In the genomic region with DNA sequence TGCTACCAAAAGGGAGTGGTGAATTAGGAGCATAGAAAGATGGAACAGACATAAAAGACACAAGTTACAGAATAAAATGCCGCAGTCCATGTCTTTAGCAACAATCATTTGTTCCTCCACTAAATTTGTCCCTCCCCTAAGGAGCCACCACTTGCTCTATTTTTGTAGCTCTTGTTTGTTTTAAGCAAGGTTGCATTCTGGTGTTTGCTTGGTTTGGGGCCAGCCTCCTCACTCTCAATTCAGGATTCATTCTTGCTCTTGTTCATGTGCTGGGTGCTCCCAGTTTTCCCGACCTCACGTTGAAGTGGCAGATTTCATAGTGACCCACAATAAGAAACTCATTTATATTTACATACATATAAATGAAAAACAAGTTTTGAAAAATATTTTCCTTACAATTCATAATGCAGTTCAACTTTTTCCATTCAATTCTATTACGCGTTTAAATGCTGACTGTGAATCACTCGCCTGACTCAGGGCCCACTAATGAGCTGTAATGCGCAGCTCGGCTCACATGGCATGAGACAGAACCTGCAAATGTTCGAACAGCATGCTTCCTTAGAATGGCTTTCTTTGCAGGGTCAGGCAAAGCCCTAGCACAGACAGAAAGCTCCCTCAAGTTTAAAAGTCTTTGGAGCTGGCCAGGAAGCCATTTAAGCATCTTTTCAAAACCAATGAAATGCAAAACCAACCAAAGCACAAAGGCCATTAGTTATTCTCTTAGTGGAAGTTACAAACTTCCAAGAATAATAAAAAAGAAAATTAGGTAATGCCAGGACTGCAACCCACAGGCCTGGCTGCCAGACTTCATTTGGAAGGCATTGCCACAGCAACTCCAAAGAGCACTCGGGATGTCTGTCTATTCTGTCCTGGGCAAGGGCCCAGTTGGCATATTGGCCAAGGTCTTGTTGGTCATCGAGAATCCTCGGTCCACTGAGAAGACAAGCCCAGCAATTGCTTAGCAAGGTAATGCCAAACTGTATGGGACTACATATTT, we compare ENCODE assay signal across 10 cellular contexts. TPM values are rescaled to one million over a fixed set of nuclear protein-coding genes. Genes with fewer than 3 reads are reported as not detected.
DNase-seq lines count a peak whose midpoint lies in the region; ATAC-seq and TF ChIP-seq lines count a peak whose summit lies in the region.
"Had no signal": no experiment of that assay in that cellular context is flagged by ENCODE, and none has a peak within 500 bp of the region (broad histone marks: within the 10 kb centered on the region; RNA-seq: fewer than 3 reads in every experiment).

No MANE protein-coding gene starts in this region.

- H3K27me3 ChIP-seq in GM23338 (ENCODE audit: insufficient read depth), result no peaks in the 10 kb centered on the region

- ATAC-seq in GM23338 (peak; percentile 94), WTC11 (peak; percentile 91), Right ventricle myocardium superior (ENCODE audit: poor library complexity) (peak; percentile 67), HG02884 (IDR thresholded peaks at IDR 0.05; ENCODE audit: unreplicated experiment) (no peak)

- peaks cover 41% of the 10 kb centered on the region for H3K4me1 Mint-ChIP-seq in GM23338
- H3K4me1 Mint-ChIP-seq in WTC11, result peaks cover 49% of the 10 kb centered on the region

- peak overlapping the region; percentile 46 for H3K4me2 ChIP-seq in GM23338

- CTCF ChIA-PET in WTC11 (lab: Charles Lee), result interaction anchor here (0.7 to 1.7 kb wide), 5 partner anchors 10 to 508 kb away, joined by 3 to 11 read pairs (median 5); no protein-coding TSS in a partner anchor

- H3K9me2 ChIP-seq in GM23338 (ENCODE audit: insufficient read depth), result no peaks in the 10 kb centered on the region

- H3K9me3 Mint-ChIP-seq in GM23338 (no peaks in the 10 kb centered on the region; the same call in 1 of the 3 replicates), WTC11 (no peaks in the 10 kb centered on the region)
- H3K9me3 Mint-ChIP-seq: nephron progenitor cell, type B pancreatic cell had no signal

- no peak for TF ChIP-seq CTCF in GM23338 (conservative IDR thresholded peaks at IDR 0.05; ENCODE audit: low read depth in 2 of 2)
- no peak for TF ChIP-seq CTCF in WTC11 (IDR thresholded peaks at IDR 0.05)

- no peaks in the 10 kb centered on the region for H3K79me2 ChIP-seq in GM23338 (replicated peaks; ENCODE audit: insufficient read depth)

- DNase-seq in GM23338 (ENCODE audit: low spot score) (peak; percentile 49), WTC11 (ENCODE audit: low spot score) (no peak), Right ventricle myocardium superior (peak; percentile 61), skeletal muscle cell (ENCODE audit: low read depth) (peak; percentile 57), NCI-H82 treated with DMSO at 0.1 percent for 48 hours (lab: John Stamatoyannopoulos, UW; ENCODE audit: unreplicated experiment) (no peak), SKM-1 treated with dmso at 0.1 percent for 144 hours (lab: John Stamatoyannopoulos, UW; ENCODE audit: unreplicated experiment) (no peak), COR-L47 (lab: John Stamatoyannopoulos, UW) (no peak)
- DNase-seq: nephron progenitor cell had no signal

- no peaks in the 10 kb centered on the region for H3K36me3 ChIP-seq in GM23338 (ENCODE audit: insufficient read depth)

- peaks cover 43% of the 10 kb centered on the region for H3K4me1 ChIP-seq in GM23338 (ENCODE audit: insufficient read depth)

- H3K27me3 Mint-ChIP-seq in GM23338 (ENCODE audit: insufficient read depth, low read depth, poor library complexity) (peaks cover 2% of the 10 kb centered on the region), WTC11 (ENCODE audit: low read depth) (no peaks in the 10 kb centered on the region)
- H3K27me3 Mint-ChIP-seq: type B pancreatic cell had no signal

- H3K4me3 ChIP-seq in GM23338 (no peak overlapping the region), skeletal muscle cell (ENCODE audit: low read depth, low read length) (no peak overlapping the region)

- H3K27ac Mint-ChIP-seq in GM23338, result no peak overlapping the region
- peak overlapping the region; percentile 89 for H3K27ac Mint-ChIP-seq in WTC11
- H3K27ac Mint-ChIP-seq: nephron progenitor cell, type B pancreatic cell had no signal

- peaks cover 15% of the 10 kb centered on the region for H3F3A ChIP-seq in GM23338 (replicated peaks; ENCODE audit: low read depth)

- peak overlapping the region; percentile 24; the same call in 1 of the 3 replicates for H3K4me3 Mint-ChIP-seq in GM23338
- no peak overlapping the region for H3K4me3 Mint-ChIP-seq in WTC11
- H3K4me3 Mint-ChIP-seq: nephron progenitor cell, type B pancreatic cell had no signal

- peak overlapping the region; percentile 51 for H3K27ac ChIP-seq in GM23338 (ENCODE audit: low read depth)

- POLR2A ChIA-PET in WTC11 (lab: Charles Lee), result no interaction called here

- H2AFZ ChIP-seq in GM23338, result peak overlapping the region; percentile 54

- no peaks in the 10 kb centered on the region for H3K36me3 Mint-ChIP-seq in GM23338 (ENCODE audit: low read depth)
- H3K36me3 Mint-ChIP-seq in WTC11, result no peaks in the 10 kb centered on the region
- H3K36me3 Mint-ChIP-seq: type B pancreatic cell had no signal

- intact Hi-C loops in Right ventricle myocardium superior (cut with DNase I), result no loop called here

- no peaks in the 10 kb centered on the region for H4K20me1 ChIP-seq in GM23338 (replicated peaks; ENCODE audit: insufficient read depth)

TF ChIP-seq in GM23338, 12 proteins besides CTCF, POLR2A, EP300 and RAD21 (continues in another document):
- no peak for TF ChIP-seq EZH2phosphoT487 (IDR thresholded peaks at IDR 0.05; ENCODE audit: unreplicated experiment)

TF ChIP-seq in WTC11, 78 proteins besides CTCF, POLR2A, EP300 and RAD21 (continues in another document):
- TF ChIP-seq NR3C1 (CRISPR knock-in tag; conservative IDR thresholded peaks at IDR 0.05; ENCODE audit: low read depth) (no peak), HMGA2 (CRISPR knock-in tag; IDR thresholded peaks at IDR 0.05) (no peak), MAX (CRISPR knock-in tag; IDR thresholded peaks at IDR 0.05) (no peak), E2F4 (CRISPR knock-in tag; IDR thresholded peaks at IDR 0.05; ENCODE audit: borderline replicate concordance, low read depth) (no peak), PRRX2 (CRISPR knock-in tag; IDR thresholded peaks at IDR 0.05) (no peak), ZBTB43 (CRISPR knock-in tag; IDR thresholded peaks at IDR 0.05) (no peak), FOXK1 (CRISPR knock-in tag; IDR thresholded peaks at IDR 0.05) (0 out of 2 replicates have a peak, but pooled peaks have one; percentile 40)
- TF ChIP-seq, protein P1, sequence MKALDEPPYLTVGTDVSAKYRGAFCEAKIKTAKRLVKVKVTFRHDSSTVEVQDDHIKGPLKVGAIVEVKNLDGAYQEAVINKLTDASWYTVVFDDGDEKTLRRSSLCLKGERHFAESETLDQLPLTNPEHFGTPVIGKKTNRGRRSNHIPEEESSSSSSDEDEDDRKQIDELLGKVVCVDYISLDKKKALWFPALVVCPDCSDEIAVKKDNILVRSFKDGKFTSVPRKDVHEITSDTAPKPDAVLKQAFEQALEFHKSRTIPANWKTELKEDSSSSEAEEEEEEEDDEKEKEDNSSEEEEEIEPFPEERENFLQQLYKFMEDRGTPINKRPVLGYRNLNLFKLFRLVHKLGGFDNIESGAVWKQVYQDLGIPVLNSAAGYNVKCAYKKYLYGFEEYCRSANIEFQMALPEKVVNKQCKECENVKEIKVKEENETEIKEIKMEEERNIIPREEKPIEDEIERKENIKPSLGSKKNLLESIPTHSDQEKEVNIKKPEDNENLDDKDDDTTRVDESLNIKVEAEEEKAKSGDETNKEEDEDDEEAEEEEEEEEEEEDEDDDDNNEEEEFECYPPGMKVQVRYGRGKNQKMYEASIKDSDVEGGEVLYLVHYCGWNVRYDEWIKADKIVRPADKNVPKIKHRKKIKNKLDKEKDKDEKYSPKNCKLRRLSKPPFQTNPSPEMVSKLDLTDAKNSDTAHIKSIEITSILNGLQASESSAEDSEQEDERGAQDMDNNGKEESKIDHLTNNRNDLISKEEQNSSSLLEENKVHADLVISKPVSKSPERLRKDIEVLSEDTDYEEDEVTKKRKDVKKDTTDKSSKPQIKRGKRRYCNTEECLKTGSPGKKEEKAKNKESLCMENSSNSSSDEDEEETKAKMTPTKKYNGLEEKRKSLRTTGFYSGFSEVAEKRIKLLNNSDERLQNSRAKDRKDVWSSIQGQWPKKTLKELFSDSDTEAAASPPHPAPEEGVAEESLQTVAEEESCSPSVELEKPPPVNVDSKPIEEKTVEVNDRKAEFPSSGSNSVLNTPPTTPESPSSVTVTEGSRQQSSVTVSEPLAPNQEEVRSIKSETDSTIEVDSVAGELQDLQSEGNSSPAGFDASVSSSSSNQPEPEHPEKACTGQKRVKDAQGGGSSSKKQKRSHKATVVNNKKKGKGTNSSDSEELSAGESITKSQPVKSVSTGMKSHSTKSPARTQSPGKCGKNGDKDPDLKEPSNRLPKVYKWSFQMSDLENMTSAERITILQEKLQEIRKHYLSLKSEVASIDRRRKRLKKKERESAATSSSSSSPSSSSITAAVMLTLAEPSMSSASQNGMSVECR (CRISPR knock-in tag; IDR thresholded peaks at IDR 0.05; ENCODE audit: borderline replicate concordance), result no peak

RNA-seq across cellular contexts. Expression of gene RETREG1, which starts 41.7 kb away (rescaled TPM):
- total RNA-seq in GM23338 (2014; rRNA removed; shearing (Covaris generic)), result 2.2 and 2.3 TPM in 2 replicates
- polyA plus RNA-seq in GM23338 (2016; fragmentation: Nextera tagmentation; extraction: Ambion mirVana), result 3.6 and 3.8 TPM in 2 replicates
- total RNA-seq in WTC11 (2021) (1.8 to 2.2 TPM (median 2.0 TPM) in 3 replicates), Right ventricle myocardium superior (272 TPM)

Comparison
In these comparisons a context has a peak if more than half of its experiments do, and no peak if none do; other contexts are left out.
1. DNase-seq: peak in GM23338 (single experiment), Right ventricle myocardium superior (single experiment) and skeletal muscle cell (single experiment); none in WTC11 (single experiment), NCI-H82 treated with DMSO at 0.1 percent for 48 hours (single experiment), SKM-1 treated with dmso at 0.1 percent for 144 hours (single experiment) and COR-L47 (single experiment).
2. RNA of gene RETREG1, which starts 41.7 kb away (total RNA-seq): 272 TPM in Right ventricle myocardium superior (single experiment); 2.2 to 2.3 TPM in GM23338 and 1.8 to 2.2 TPM in WTC11; every median in the first group is over 10 times any median in the second.